8 cellular contexts compared by ENCODE assay signal in the genomic region with DNA sequence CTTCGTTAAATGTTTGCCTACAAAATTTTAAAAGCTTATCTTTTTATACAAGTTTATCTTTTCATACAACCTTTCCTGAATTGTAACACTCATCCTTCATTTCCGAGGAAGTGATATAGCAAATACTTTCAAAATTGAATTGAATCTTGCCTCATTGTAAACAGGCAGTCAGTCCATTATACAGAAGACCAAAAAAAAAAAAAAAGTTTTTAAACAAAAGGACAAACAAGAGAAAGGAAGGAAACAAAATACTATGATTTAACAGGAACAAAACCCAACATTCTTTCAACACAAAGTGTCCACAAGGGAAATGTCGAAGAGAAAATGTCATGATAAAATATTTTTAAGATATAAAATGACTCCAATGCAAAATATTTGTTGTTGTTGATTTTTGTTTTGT. TPM values are rescaled to one million over a fixed set of nuclear protein-coding genes. Genes with fewer than 3 reads are reported as not detected.
DNase-seq lines count a peak whose midpoint lies in the region; ATAC-seq and TF ChIP-seq lines count a peak whose summit lies in the region.

No MANE protein-coding gene starts in this region.

- H3K9ac ChIP-seq in OCI-LY1 (ENCODE audit: low read length) (peak overlapping the region; percentile 50), endodermal cell (ENCODE audit: extremely low read depth, low read length, poor library complexity, severe bottlenecking) (no peak overlapping the region)

- ATAC-seq in HG03025 (IDR thresholded peaks at IDR 0.05; ENCODE audit: low FRiP score, unreplicated experiment) = no peak

- H3F3A ChIP-seq in OCI-LY1 (ENCODE audit: insufficient read depth, low read length) = no peaks in the 10 kb centered on the region

- H3K79me2 ChIP-seq in OCI-LY1 (ENCODE audit: insufficient read depth, low read length) = peaks cover 9% of the 10 kb centered on the region

- peak overlapping the region; percentile 79 for H3K4me2 ChIP-seq in OCI-LY1 (ENCODE audit: low read length)

- no peaks in the 10 kb centered on the region for H3K27me3 Mint-ChIP-seq in CD4-positive, alpha-beta memory T cell
- no peaks in the 10 kb centered on the region for H3K27me3 Mint-ChIP-seq in dendritic cell treated with granulocyte-macrophage colony-stimulating factor and Interleukin-4, amounts not matched to agents 40 ng/mL and 50 ng/mL, for 4 days
- no peaks in the 10 kb centered on the region for H3K27me3 Mint-ChIP-seq in endodermal cell (ENCODE audit: insufficient read depth)

- no peaks in the 10 kb centered on the region for H3K9me2 ChIP-seq in OCI-LY1 (ENCODE audit: low read depth, low read length)

- H3K4me1 ChIP-seq in CD4-positive, alpha-beta memory T cell (ENCODE audit: insufficient read depth, low read length) = peaks cover 19% of the 10 kb centered on the region
- H3K4me1 ChIP-seq in OCI-LY1 (ENCODE audit: insufficient read depth, low read length, severe bottlenecking) = peaks cover 28% of the 10 kb centered on the region
- H3K4me1 ChIP-seq in sigmoid colon = peaks cover 0 to 44% (median 37%) of the 10 kb centered on the region in 4 donors
- no peaks in the 10 kb centered on the region for H3K4me1 ChIP-seq in endodermal cell (ENCODE audit: control insufficient read depth, insufficient read depth, low read length)

- peaks cover 3 to 23% of the 10 kb centered on the region in 2 donors for H3K36me3 Mint-ChIP-seq in CD4-positive, alpha-beta memory T cell
- peaks cover 30% of the 10 kb centered on the region for H3K36me3 Mint-ChIP-seq in dendritic cell treated with granulocyte-macrophage colony-stimulating factor and Interleukin-4, amounts not matched to agents 40 ng/mL and 50 ng/mL, for 4 days (ENCODE audit: low read depth)
- peaks cover 14% of the 10 kb centered on the region for H3K36me3 Mint-ChIP-seq in endodermal cell (ENCODE audit: low read depth)

- H3K27me3 ChIP-seq in CD4-positive, alpha-beta memory T cell (ENCODE audit: insufficient read depth, low read length) = no peaks in the 10 kb centered on the region
- H3K27me3 ChIP-seq in OCI-LY1 (ENCODE audit: insufficient read depth, low read length) (no peaks in the 10 kb centered on the region), sigmoid colon (no peaks in the 10 kb centered on the region), endodermal cell (ENCODE audit: control insufficient read depth, insufficient read depth, low read length, poor library complexity, severe bottlenecking) (no peaks in the 10 kb centered on the region)

- 43 to 56% methylated on average over 3 of the region's 3 CpGs for WGBS in sigmoid colon, 2 donors
- WGBS in endodermal cell (ENCODE audit: insufficient coverage in 1 of 2, insufficient read length in 1 of 2), 2 experiments = 96 to 100% methylated on average over 2 to 3 of the region's 3 CpGs

- H3K9me3 ChIP-seq in CD4-positive, alpha-beta memory T cell (ENCODE audit: control insufficient read depth in 1 of 2, low read length in 2 of 2) = no peaks in the 10 kb centered on the region
- no peaks in the 10 kb centered on the region for H3K9me3 ChIP-seq in OCI-LY1 (ENCODE audit: low read length)
- no peaks in the 10 kb centered on the region for H3K9me3 ChIP-seq in sigmoid colon
- no peaks in the 10 kb centered on the region for H3K9me3 ChIP-seq in endodermal cell (ENCODE audit: control insufficient read depth, low read length)

- H4K20me1 ChIP-seq in OCI-LY1 (ENCODE audit: insufficient read depth, low read length) = no peaks in the 10 kb centered on the region

- H3K27ac Mint-ChIP-seq in CD4-positive, alpha-beta memory T cell = peak overlapping the region; percentile 43 to 87 (median 73)
- peak overlapping the region; percentile 88 for H3K27ac Mint-ChIP-seq in dendritic cell treated with granulocyte-macrophage colony-stimulating factor and Interleukin-4, amounts not matched to agents 40 ng/mL and 50 ng/mL, for 4 days
- no peak overlapping the region for H3K27ac Mint-ChIP-seq in endodermal cell

- H3K9me3 Mint-ChIP-seq in CD4-positive, alpha-beta memory T cell = no peaks in the 10 kb centered on the region
- H3K9me3 Mint-ChIP-seq in dendritic cell treated with granulocyte-macrophage colony-stimulating factor and Interleukin-4, amounts not matched to agents 40 ng/mL and 50 ng/mL, for 4 days = no peaks in the 10 kb centered on the region
- no peaks in the 10 kb centered on the region for H3K9me3 Mint-ChIP-seq in endodermal cell

- TF ChIP-seq CTCF in OCI-LY1 (IDR thresholded peaks at IDR 0.05; ENCODE audit: low read length) (no peak), sigmoid colon (IDR thresholded peaks at IDR 0.05) (no peak), endodermal cell (conservative IDR thresholded peaks at IDR 0.05) (no peak)

- no peak overlapping the region for H2AFZ ChIP-seq in OCI-LY1 (ENCODE audit: low read length)

- no peak for TF ChIP-seq EP300 in sigmoid colon (IDR thresholded peaks at IDR 0.05)

- peak overlapping the region; percentile 15 for H3K27ac ChIP-seq in CD4-positive, alpha-beta memory T cell (ENCODE audit: low read depth, low read length)
- peak overlapping the region; percentile 73 for H3K27ac ChIP-seq in OCI-LY1 (ENCODE audit: low read depth, low read length, poor library complexity, severe bottlenecking)
- H3K27ac ChIP-seq in sigmoid colon = peak overlapping the region in 3 of 4 donors; percentile 23 to 53 (median 48)
- H3K27ac ChIP-seq in endodermal cell (ENCODE audit: low read depth, low read length) = no peak overlapping the region

- H3K4me3 Mint-ChIP-seq in CD4-positive, alpha-beta memory T cell = peak overlapping the region; percentile 57 to 91 (median 79)
- peak overlapping the region; percentile 74 for H3K4me3 Mint-ChIP-seq in dendritic cell treated with granulocyte-macrophage colony-stimulating factor and Interleukin-4, amounts not matched to agents 40 ng/mL and 50 ng/mL, for 4 days
- no peak overlapping the region for H3K4me3 Mint-ChIP-seq in endodermal cell

- CTCF ChIA-PET in CD4-positive, alpha-beta memory T cell (lab: Charles Lee; ENCODE audit: partially characterized antibody) = interaction anchor here (0.7 to 0.9 kb wide), 2 partner anchors 15 to 762 kb away, joined by 3 read pairs; no protein-coding TSS in a partner anchor

- POLR2A ChIA-PET in CD4-positive, alpha-beta memory T cell (lab: Charles Lee; ENCODE audit: partially characterized antibody) = interaction anchor here (0.6 kb wide), 1 partner anchor 176 kb away, joined by 3 read pairs; no protein-coding TSS in a partner anchor

- H3K4me3 ChIP-seq in CD4-positive, alpha-beta memory T cell (ENCODE audit: low read length in 2 of 2) = no peak overlapping the region
- H3K4me3 ChIP-seq in OCI-LY1 (ENCODE audit: low read depth, low read length, poor library complexity, severe bottlenecking) = peak overlapping the region; percentile 44
- peak overlapping the region in 2 of 4 donors; percentile 3 to 18 for H3K4me3 ChIP-seq in sigmoid colon
- no peak overlapping the region for H3K4me3 ChIP-seq in endodermal cell (ENCODE audit: low read length)

- intact Hi-C loops in CD4-positive, alpha-beta memory T cell (cut with micrococcal nuclease) = no loop called here
- intact Hi-C loops in dendritic cell treated with granulocyte-macrophage colony-stimulating factor and Interleukin-4, amounts not matched to agents 40 ng/mL and 50 ng/mL, for 4 days (cut with micrococcal nuclease) = loop anchor here (1.0 to 5.0 kb wide), 2 partner anchors 9 to 40 kb away; a partner anchor contains a TSS
- intact Hi-C loops in sigmoid colon (cut with DNase I) = no loop called here

- peaks cover 14 to 38% (median 27%) of the 10 kb centered on the region in 4 donors for H3K4me1 Mint-ChIP-seq in CD4-positive, alpha-beta memory T cell
- peaks cover 39% of the 10 kb centered on the region for H3K4me1 Mint-ChIP-seq in dendritic cell treated with granulocyte-macrophage colony-stimulating factor and Interleukin-4, amounts not matched to agents 40 ng/mL and 50 ng/mL, for 4 days (ENCODE audit: low read depth)
- H3K4me1 Mint-ChIP-seq in endodermal cell = no peaks in the 10 kb centered on the region

- no peak for TF ChIP-seq POLR2A in sigmoid colon (IDR thresholded peaks at IDR 0.05)

- DNase-seq in CD4-positive, alpha-beta memory T cell = no peak
- DNase-seq in sigmoid colon (no peak), RPMI8226 (no peak), endodermal cell (no peak), NOMO-1 (lab: John Stamatoyannopoulos, UW; ENCODE audit: unreplicated experiment in 2 of 2) (no peak)

- no peaks in the 10 kb centered on the region for H3K36me3 ChIP-seq in CD4-positive, alpha-beta memory T cell (ENCODE audit: insufficient read depth, low read length)
- H3K36me3 ChIP-seq in OCI-LY1 (ENCODE audit: insufficient read depth, low read length) (peaks cover 4% of the 10 kb centered on the region; the same call in 1 of the 2 replicates), sigmoid colon (peaks cover 0 to 10% (median 3%) of the 10 kb centered on the region in 4 donors), endodermal cell (ENCODE audit: control insufficient read depth, insufficient read depth, low read length) (peaks cover 18% of the 10 kb centered on the region)

RNA-seq across cellular contexts. Expression of a gene that starts 8.5 kb away (rescaled TPM):
- 10 to 100 TPM; 26.8 to 35.8 TPM for total RNA-seq in CD4-positive, alpha-beta memory T cell
- 10 to 100 TPM; 16.3 to 16.4 TPM for polyA plus RNA-seq in CD4-positive, alpha-beta memory T cell
- 10 to 100 TPM; 20.3 to 36.0 (median 27.1) TPM for total RNA-seq in sigmoid colon
- polyA plus RNA-seq in sigmoid colon = 10 to 100 TPM; 20.2 to 22.0 (median 21.0) TPM
- 10 to 100 TPM; 29.0 to 36.6 TPM for total RNA-seq in endodermal cell
- polyA plus RNA-seq in endodermal cell (2013, experiment 1 of 2) = 20.3 TPM
- polyA plus RNA-seq in endodermal cell (2013, experiment 2 of 2) = 19.8 TPM

RNA-seq across cellular contexts. Expression of a gene that starts 58.2 kb away (rescaled TPM):
- total RNA-seq in CD4-positive, alpha-beta memory T cell = 100 to 1,000 TPM; 238 to 246 TPM
- polyA plus RNA-seq in CD4-positive, alpha-beta memory T cell = 100 to 1,000 TPM; 519 to 581 TPM
- total RNA-seq in sigmoid colon = 100 to 1,000 TPM; 409 to 571 (median 531) TPM
- polyA plus RNA-seq in sigmoid colon = 100 to 1,000 TPM; 535 to 828 (median 574) TPM
- 100 to 1,000 TPM; 299 to 307 TPM for total RNA-seq in endodermal cell
- 609 TPM for polyA plus RNA-seq in endodermal cell (2013, experiment 1 of 2)
- 513 TPM for polyA plus RNA-seq in endodermal cell (2013, experiment 2 of 2)
